Comparison of ENCODE assay signal across 10 cellular contexts in genomic region chr15:84929795-84930371, GRCh38. TPM values are rescaled to one million over a fixed set of nuclear protein-coding genes. Genes with fewer than 3 reads are reported as not detected.
DNase-seq lines count a peak whose midpoint lies in the region; ATAC-seq and TF ChIP-seq lines count a peak whose summit lies in the region.
"Had no signal": no experiment of that assay in that cellular context is flagged by ENCODE, and none has a peak within 500 bp of the region (broad histone marks: within the 10 kb centered on the region; RNA-seq: fewer than 3 reads in every experiment).

No MANE protein-coding gene starts in this region.

- no peaks in the 10 kb centered on the region for H3F3A ChIP-seq in smooth muscle cell (ENCODE audit: low read depth)

- H3K9me3 ChIP-seq in smooth muscle cell (replicated peaks; ENCODE audit: low read depth), result no peaks in the 10 kb centered on the region

- TF ChIP-seq CTCF in smooth muscle cell (IDR thresholded peaks at IDR 0.05; ENCODE audit: borderline replicate concordance, insufficient read depth, poor library complexity, severe bottlenecking), result no peak

- no peak overlapping the region for H3K4me3 Mint-ChIP-seq in activated T-cell treated with anti-CD3 and anti-CD28 coated beads, Interleukin-2, amount 50 U/mL, for 72 hours
- no peak overlapping the region for H3K4me3 Mint-ChIP-seq in activated T-cell treated with anti-CD3 and anti-CD28 coated beads, Interleukin-2, amount 50 U/mL, for 24 hours
- no peak overlapping the region for H3K4me3 Mint-ChIP-seq in stimulated activated naive B cell treated with anti-CD40 and anti-IgM and Interleukin-4, amounts not matched to agents 10 μg/mL and 1 μg/mL and 100 μg/mL, for 72 hours
- H3K4me3 Mint-ChIP-seq: CD4-positive, CD25-positive, alpha-beta regulatory T cell had no signal

- DNase-seq in activated T-cell treated with anti-CD3 and anti-CD28 coated beads, Interleukin-2, amount 50 U/mL, for 72 hours, result peak in 1 of 2 donors; percentile 13
- DNase-seq in activated T-cell treated with anti-CD3 and anti-CD28 coated beads, Interleukin-2, amount 50 U/mL, for 24 hours, result no peak
- peak; percentile 96 for DNase-seq in SW480 (ENCODE audit: low spot score)
- DNase-seq in glomerular visceral epithelial cell (ENCODE audit: extremely low spot score), result peak; percentile 84
- peak; percentile 6 for DNase-seq in stimulated activated naive B cell treated with anti-CD40 and anti-IgM and Interleukin-4, amounts not matched to agents 10 μg/mL and 1 μg/mL and 100 μg/mL, for 72 hours
- no peak for DNase-seq in smooth muscle cell (lab: John Stamatoyannopoulos, UW; ENCODE audit: unreplicated experiment)
- no peak for DNase-seq in activated CD4-positive, CD25-positive, alpha-beta regulatory T cell (lab: John Stamatoyannopoulos, UW)
- no peak for DNase-seq in central memory CD4-positive, alpha-beta T cell
- DNase-seq: CD4-positive, CD25-positive, alpha-beta regulatory T cell had no signal

- H4K20me1 ChIP-seq in smooth muscle cell (ENCODE audit: low read depth), result no peaks in the 10 kb centered on the region

- H3K27ac ChIP-seq in smooth muscle cell (ENCODE audit: low read depth), result no peak overlapping the region

- H3K27me3 Mint-ChIP-seq in activated T-cell treated with anti-CD3 and anti-CD28 coated beads, Interleukin-2, amount 50 U/mL, for 72 hours (ENCODE audit: low read depth), result no peaks in the 10 kb centered on the region
- H3K27me3 Mint-ChIP-seq in activated T-cell treated with anti-CD3 and anti-CD28 coated beads, Interleukin-2, amount 50 U/mL, for 24 hours, result no peaks in the 10 kb centered on the region
- no peaks in the 10 kb centered on the region for H3K27me3 Mint-ChIP-seq in stimulated activated naive B cell treated with anti-CD40 and anti-IgM and Interleukin-4, amounts not matched to agents 10 μg/mL and 1 μg/mL and 100 μg/mL, for 72 hours

- H3K36me3 Mint-ChIP-seq in activated T-cell treated with anti-CD3 and anti-CD28 coated beads, Interleukin-2, amount 50 U/mL, for 72 hours (ENCODE audit: insufficient read depth in 2 of 2), result no peaks in the 10 kb centered on the region
- no peaks in the 10 kb centered on the region for H3K36me3 Mint-ChIP-seq in activated T-cell treated with anti-CD3 and anti-CD28 coated beads, Interleukin-2, amount 50 U/mL, for 24 hours (ENCODE audit: low read depth)
- no peaks in the 10 kb centered on the region for H3K36me3 Mint-ChIP-seq in stimulated activated naive B cell treated with anti-CD40 and anti-IgM and Interleukin-4, amounts not matched to agents 10 μg/mL and 1 μg/mL and 100 μg/mL, for 72 hours
- H3K36me3 Mint-ChIP-seq: CD4-positive, CD25-positive, alpha-beta regulatory T cell had no signal

- no peak overlapping the region for H3K9ac ChIP-seq in smooth muscle cell (ENCODE audit: low read depth)

- no peaks in the 10 kb centered on the region for H3K4me1 ChIP-seq in smooth muscle cell (ENCODE audit: low read depth)

- WGBS in smooth muscle cell (ENCODE audit: low lambda C conversion rate), result 71% methylated on average over 3 of the region's 3 CpGs

- no peak overlapping the region for H3K4me2 ChIP-seq in smooth muscle cell

- no peaks in the 10 kb centered on the region for H3K27me3 ChIP-seq in smooth muscle cell (ENCODE audit: low read depth)

- H3K79me2 ChIP-seq in smooth muscle cell (ENCODE audit: low read depth), result no peaks in the 10 kb centered on the region

- ATAC-seq in activated T-cell treated with anti-CD3 and anti-CD28 coated beads, Interleukin-2, amount 50 U/mL, for 72 hours (replicated peaks in 1 of 2), result peak; percentile 33 to 67
- ATAC-seq in stimulated activated naive B cell treated with anti-CD40 and anti-IgM and Interleukin-4, amounts not matched to agents 10 μg/mL and 1 μg/mL and 100 μg/mL, for 72 hours (replicated peaks), result peak; percentile 55 to 65

- no peaks in the 10 kb centered on the region for H3K9me3 Mint-ChIP-seq in activated T-cell treated with anti-CD3 and anti-CD28 coated beads, Interleukin-2, amount 50 U/mL, for 72 hours
- H3K9me3 Mint-ChIP-seq in activated T-cell treated with anti-CD3 and anti-CD28 coated beads, Interleukin-2, amount 50 U/mL, for 24 hours, result no peaks in the 10 kb centered on the region
- no peaks in the 10 kb centered on the region for H3K9me3 Mint-ChIP-seq in stimulated activated naive B cell treated with anti-CD40 and anti-IgM and Interleukin-4, amounts not matched to agents 10 μg/mL and 1 μg/mL and 100 μg/mL, for 72 hours
- H3K9me3 Mint-ChIP-seq: CD4-positive, CD25-positive, alpha-beta regulatory T cell had no signal

- peaks cover 5% of the 10 kb centered on the region for H3K4me1 Mint-ChIP-seq in activated T-cell treated with anti-CD3 and anti-CD28 coated beads, Interleukin-2, amount 50 U/mL, for 72 hours (ENCODE audit: low read depth)
- peaks cover 9% of the 10 kb centered on the region for H3K4me1 Mint-ChIP-seq in activated T-cell treated with anti-CD3 and anti-CD28 coated beads, Interleukin-2, amount 50 U/mL, for 24 hours (ENCODE audit: low read depth)
- peaks cover 9 to 18% of the 10 kb centered on the region in 2 donors for H3K4me1 Mint-ChIP-seq in stimulated activated naive B cell treated with anti-CD40 and anti-IgM and Interleukin-4, amounts not matched to agents 10 μg/mL and 1 μg/mL and 100 μg/mL, for 72 hours

- H3K27ac Mint-ChIP-seq in activated T-cell treated with anti-CD3 and anti-CD28 coated beads, Interleukin-2, amount 50 U/mL, for 72 hours, result no peak overlapping the region
- no peak overlapping the region for H3K27ac Mint-ChIP-seq in activated T-cell treated with anti-CD3 and anti-CD28 coated beads, Interleukin-2, amount 50 U/mL, for 24 hours
- no peak overlapping the region for H3K27ac Mint-ChIP-seq in stimulated activated naive B cell treated with anti-CD40 and anti-IgM and Interleukin-4, amounts not matched to agents 10 μg/mL and 1 μg/mL and 100 μg/mL, for 72 hours
- H3K27ac Mint-ChIP-seq: CD4-positive, CD25-positive, alpha-beta regulatory T cell had no signal

- no peaks in the 10 kb centered on the region for H3K36me3 ChIP-seq in smooth muscle cell (ENCODE audit: low read depth)

- no peak overlapping the region for H3K4me3 ChIP-seq in smooth muscle cell

- no peak overlapping the region for H2AFZ ChIP-seq in smooth muscle cell (ENCODE audit: low read depth)

RNA-seq across cellular contexts. Expression of gene SLC28A1, which starts 45.4 kb away (rescaled TPM):
- total RNA-seq in activated T-cell treated with anti-CD3 and anti-CD28 coated beads, Interleukin-2, amount 50 U/mL, for 72 hours, result not detected
- total RNA-seq in smooth muscle cell, result not detected in 2 replicates
- 0.09 and 0.63 TPM in 2 replicates for polyA plus RNA-seq in smooth muscle cell
- total RNA-seq: activated CD8-positive, alpha-beta memory T cell treated with anti-CD3 and anti-CD28 coated beads for 36 hours; CD4-positive, CD25-positive, alpha-beta regulatory T cell had no signal
- polyA plus RNA-seq: CD4-positive, CD25-positive, alpha-beta regulatory T cell had no signal

RNA-seq across cellular contexts. Expression of gene PDE8A, which starts 51.8 kb away (rescaled TPM):
- 10 to 100 TPM; 31.6 to 37.7 TPM for total RNA-seq in activated T-cell treated with anti-CD3 and anti-CD28 coated beads, Interleukin-2, amount 50 U/mL, for 72 hours
- total RNA-seq in smooth muscle cell, result 17.5 and 19.8 TPM in 2 replicates
- 4.3 and 5.5 TPM in 2 replicates for polyA plus RNA-seq in smooth muscle cell

Comparison
In these comparisons a context has a peak if more than half of its experiments do, and no peak if none do; other contexts are left out.
1. DNase-seq: peak in SW480 (single experiment), glomerular visceral epithelial cell (single experiment) and stimulated activated naive B cell treated with anti-CD40 and anti-IgM and Interleukin-4, amounts not matched to agents 10 μg/mL and 1 μg/mL and 100 μg/mL, for 72 hours (single experiment); none in activated T-cell treated with anti-CD3 and anti-CD28 coated beads, Interleukin-2, amount 50 U/mL, for 24 hours (single experiment), smooth muscle cell (single experiment), activated CD4-positive, CD25-positive, alpha-beta regulatory T cell (0 of 4) and central memory CD4-positive, alpha-beta T cell (single experiment).